1 cellular context compared by ENCODE assay signal in the genomic region with DNA sequence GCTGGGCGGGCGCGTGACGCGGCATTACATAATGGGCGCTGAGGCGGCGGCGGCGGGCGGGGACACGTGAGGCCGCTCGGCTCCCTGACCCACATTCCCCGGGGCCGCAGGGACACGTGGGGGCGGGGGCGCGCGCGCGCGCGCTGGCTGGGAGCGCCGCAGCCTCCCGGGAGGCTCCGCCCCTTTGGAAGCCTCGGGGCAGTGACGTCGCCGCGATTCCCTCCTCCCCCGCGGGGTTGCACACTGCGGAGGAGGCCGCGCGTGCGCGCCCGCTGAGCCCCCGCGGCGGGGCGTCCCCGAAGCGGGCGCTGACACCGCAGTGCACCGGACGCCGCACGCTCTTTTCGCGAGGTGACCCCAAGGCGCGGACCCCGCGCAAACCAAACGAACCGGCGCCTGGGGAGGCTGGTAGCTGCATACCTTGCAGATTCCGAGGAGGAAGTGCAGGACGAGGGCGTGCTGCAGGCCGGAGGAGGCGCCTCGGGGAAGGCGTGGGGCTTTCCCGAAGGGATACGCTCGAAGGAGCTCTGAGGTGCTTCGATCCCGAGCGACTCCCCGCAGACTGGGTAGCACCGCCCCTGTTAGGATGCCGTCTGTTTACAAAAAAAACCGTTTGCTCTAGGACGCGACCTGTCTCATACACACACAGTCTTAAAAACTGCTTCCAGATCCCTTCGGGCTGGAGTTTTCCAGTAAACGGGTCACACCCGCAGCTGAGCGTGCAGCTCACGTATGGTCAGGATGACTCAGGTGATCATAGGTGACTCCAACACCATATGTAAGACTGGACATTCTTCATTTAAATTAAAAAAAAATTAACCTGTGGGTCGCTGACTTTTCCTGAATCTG.
TF ChIP-seq lines count a peak whose summit lies in the region.

No MANE protein-coding gene starts in this region.

TF ChIP-seq in SK-N-SH treated with all-trans-retinoic acid at 6 μM for 48 hours, 23 proteins besides CTCF, POLR2A, EP300 and RAD21 (continued from another document):
- TF ChIP-seq, protein P1, sequence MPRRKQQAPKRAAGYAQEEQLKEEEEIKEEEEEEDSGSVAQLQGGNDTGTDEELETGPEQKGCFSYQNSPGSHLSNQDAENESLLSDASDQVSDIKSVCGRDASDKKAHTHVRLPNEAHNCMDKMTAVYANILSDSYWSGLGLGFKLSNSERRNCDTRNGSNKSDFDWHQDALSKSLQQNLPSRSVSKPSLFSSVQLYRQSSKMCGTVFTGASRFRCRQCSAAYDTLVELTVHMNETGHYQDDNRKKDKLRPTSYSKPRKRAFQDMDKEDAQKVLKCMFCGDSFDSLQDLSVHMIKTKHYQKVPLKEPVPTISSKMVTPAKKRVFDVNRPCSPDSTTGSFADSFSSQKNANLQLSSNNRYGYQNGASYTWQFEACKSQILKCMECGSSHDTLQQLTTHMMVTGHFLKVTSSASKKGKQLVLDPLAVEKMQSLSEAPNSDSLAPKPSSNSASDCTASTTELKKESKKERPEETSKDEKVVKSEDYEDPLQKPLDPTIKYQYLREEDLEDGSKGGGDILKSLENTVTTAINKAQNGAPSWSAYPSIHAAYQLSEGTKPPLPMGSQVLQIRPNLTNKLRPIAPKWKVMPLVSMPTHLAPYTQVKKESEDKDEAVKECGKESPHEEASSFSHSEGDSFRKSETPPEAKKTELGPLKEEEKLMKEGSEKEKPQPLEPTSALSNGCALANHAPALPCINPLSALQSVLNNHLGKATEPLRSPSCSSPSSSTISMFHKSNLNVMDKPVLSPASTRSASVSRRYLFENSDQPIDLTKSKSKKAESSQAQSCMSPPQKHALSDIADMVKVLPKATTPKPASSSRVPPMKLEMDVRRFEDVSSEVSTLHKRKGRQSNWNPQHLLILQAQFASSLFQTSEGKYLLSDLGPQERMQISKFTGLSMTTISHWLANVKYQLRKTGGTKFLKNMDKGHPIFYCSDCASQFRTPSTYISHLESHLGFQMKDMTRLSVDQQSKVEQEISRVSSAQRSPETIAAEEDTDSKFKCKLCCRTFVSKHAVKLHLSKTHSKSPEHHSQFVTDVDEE (CRISPR knock-in tag; IDR thresholded peaks at IDR 0.05), result no peak
- no peak for TF ChIP-seq BACH2 (CRISPR knock-in tag; IDR thresholded peaks at IDR 0.05; ENCODE audit: borderline replicate concordance)
- TF ChIP-seq ARNTL (CRISPR knock-in tag; IDR thresholded peaks at IDR 0.05; ENCODE audit: borderline replicate concordance, low read depth), result no peak; the same call in 1 of the 2 replicates
- no peak for TF ChIP-seq SNAI2 (CRISPR knock-in tag; IDR thresholded peaks at IDR 0.05)
- TF ChIP-seq OSR1 (CRISPR knock-in tag; IDR thresholded peaks at IDR 0.05), result no peak
- TF ChIP-seq ZC3H10 (CRISPR knock-in tag; IDR thresholded peaks at IDR 0.05), result peak; percentile 89
